ENCODE assay signal across 28 cellular contexts in genomic region chr16:51289336-51289735, GRCh38.
"Had no signal": no experiment of that assay in that cellular context is flagged by ENCODE, and none has a peak within 500 bp of the region (broad histone marks: within the 10 kb centered on the region; RNA-seq: fewer than 3 reads in every experiment).

No MANE protein-coding gene starts in this region.

- H3K27ac Mint-ChIP-seq: naive thymus-derived CD8-positive, alpha-beta T cell; nephron; neural progenitor cell; stimulated activated memory B cell treated with anti-CD40 and anti-IgM and Interleukin-4, amounts not matched to agents 10 μg/mL and 1 μg/mL and 100 μg/mL, for 72 hours had no signal

- H3K4me1 Mint-ChIP-seq: naive thymus-derived CD8-positive, alpha-beta T cell; stimulated activated memory B cell treated with anti-CD40 and anti-IgM and Interleukin-4, amounts not matched to agents 10 μg/mL and 1 μg/mL and 100 μg/mL, for 72 hours had no signal

- H3K4me2 ChIP-seq: neural progenitor cell had no signal

- H3K9me3 ChIP-seq: lower lobe of right lung, ovary, prostate gland, sigmoid colon, stomach, testis, thyroid gland, uterus had no signal

- H3K27me3 ChIP-seq: heart left ventricle, left lung, neural progenitor cell, ovary, sigmoid colon, spleen, stomach, testis, thyroid gland, uterus had no signal

- H3K4me3 ChIP-seq: heart left ventricle, left lung, lower lobe of right lung, neural progenitor cell, ovary, prostate gland, sigmoid colon, spleen, stomach, testis, thyroid gland, uterus had no signal

- FAIRE-seq: small intestine had no signal

- ATAC-seq: heart left ventricle; left lung; lower lobe of right lung; naive thymus-derived CD8-positive, alpha-beta T cell; right cardiac atrium; stimulated activated memory B cell treated with anti-CD40 and anti-IgM and Interleukin-4, amounts not matched to agents 10 μg/mL and 1 μg/mL and 100 μg/mL, for 72 hours had no signal

- H3K9ac ChIP-seq: neural progenitor cell had no signal

- H3K27ac ChIP-seq: heart left ventricle, left lung, lower lobe of right lung, neural progenitor cell, ovary, prostate gland, sigmoid colon, spleen, stomach, testis, thyroid gland, uterus had no signal

- H3K9me3 Mint-ChIP-seq: nephron, neural progenitor cell had no signal

- H3K27me3 Mint-ChIP-seq: naive thymus-derived CD8-positive, alpha-beta T cell; stimulated activated memory B cell treated with anti-CD40 and anti-IgM and Interleukin-4, amounts not matched to agents 10 μg/mL and 1 μg/mL and 100 μg/mL, for 72 hours had no signal

- DNase-seq: glutamatergic neuron; heart left ventricle; hypothalamus; islet precursor cell; left lung; lower lobe of right lung; mammary epithelial cell; mesenchymal stem cell; naive thymus-derived CD8-positive, alpha-beta T cell; ovary; posterior cingulate gyrus; retina; right cardiac atrium; sigmoid colon; small intestine; spleen; stimulated activated CD4-positive, alpha-beta T cell treated with anti-CD3 and anti-CD28 coated beads, Interleukin-4, amount 100 ng/mL, for 4 hours; stimulated activated CD8-positive, alpha-beta memory T cell treated with anti-CD3 and anti-CD28 coated beads, Interleukin-4, amount 100 ng/mL, for 48 hours; stimulated activated naive CD4-positive, alpha-beta T cell treated with Interleukin-2 at 50 U/mL for 16 hours; stomach; testis; thyroid gland; trophoblast cell; uterus had no signal

- H3K4me1 ChIP-seq: heart left ventricle, left lung, lower lobe of right lung, prostate gland, sigmoid colon, spleen, stomach, testis, thyroid gland, uterus had no signal

- H3K36me3 ChIP-seq: heart left ventricle, left lung, lower lobe of right lung, neural progenitor cell, ovary, prostate gland, sigmoid colon, spleen, stomach, thyroid gland, uterus had no signal

- H3K4me3 Mint-ChIP-seq: naive thymus-derived CD8-positive, alpha-beta T cell; nephron; neural progenitor cell; stimulated activated memory B cell treated with anti-CD40 and anti-IgM and Interleukin-4, amounts not matched to agents 10 μg/mL and 1 μg/mL and 100 μg/mL, for 72 hours had no signal

- H2AFZ ChIP-seq: neural progenitor cell had no signal
